In genomic region chr18:13465126-13465446, GRCh38 we compare ENCODE assay signal across 8 cellular contexts.
A peak's percentile ranks its signal among the peaks of the same experiment; 100 is the strongest.
DNase-seq lines count a peak whose midpoint lies in the region; ATAC-seq and TF ChIP-seq lines count a peak whose summit lies in the region.

No MANE protein-coding gene starts in this region.

- H3K4me1 ChIP-seq in BLaER1 (peaks cover 73% of the 10 kb centered on the region), esophagus muscularis mucosa (peaks cover 11 to 25% (median 15%) of the 10 kb centered on the region in 4 donors)

- 64% methylated on average over 4 of the region's 4 CpGs for WGBS in esophagus muscularis mucosa

- no peak overlapping the region for H3K27ac Mint-ChIP-seq in osteocyte (ENCODE audit: unreplicated experiment)

- H3K9ac ChIP-seq in BLaER1, result peak overlapping the region; percentile 70

- peaks cover 1% of the 10 kb centered on the region for H3K4me1 Mint-ChIP-seq in osteocyte (ENCODE audit: unreplicated experiment)

- intact Hi-C loops in esophagus muscularis mucosa (cut with DNase I), result no loop called here

- peaks cover 11% of the 10 kb centered on the region for H3K9me3 Mint-ChIP-seq in osteocyte (ENCODE audit: unreplicated experiment)

- no peak for TF ChIP-seq CTCF in esophagus muscularis mucosa (IDR thresholded peaks at IDR 0.05)
- no peak for TF ChIP-seq CTCF in osteocyte (IDR thresholded peaks at IDR 0.05)

- no peaks in the 10 kb centered on the region for H3K27me3 Mint-ChIP-seq in osteocyte (ENCODE audit: unreplicated experiment)

- H3K27me3 ChIP-seq in BLaER1 (no peaks in the 10 kb centered on the region), esophagus muscularis mucosa (no peaks in the 10 kb centered on the region)

- DNase-seq in esophagus muscularis mucosa (ENCODE audit: extremely low spot score), result no peak
- no peak for DNase-seq in NCI-H1417 treated with DMSO at 0.1 percent for 48 hours (lab: John Stamatoyannopoulos, UW)
- no peak for DNase-seq in DMS 273 treated with DMSO at 0.1 percent for 48 hours (lab: John Stamatoyannopoulos, UW)
- no peak for DNase-seq in osteocyte (ENCODE audit: extremely low spot score, unreplicated experiment)

- H3K27ac ChIP-seq in BLaER1 (peak overlapping the region; percentile 90), esophagus muscularis mucosa (replicated peaks in 1 of 4) (peak overlapping the region; percentile 3 to 32 (median 20))

- peak; percentile 21 for ATAC-seq in GM19043 (IDR thresholded peaks at IDR 0.05; ENCODE audit: low read depth, unreplicated experiment)
- peak; percentile 41 for ATAC-seq in HG03439 (IDR thresholded peaks at IDR 0.05; ENCODE audit: unreplicated experiment)
- no peak for ATAC-seq in SK-N-SH treated with all-trans-retinoic acid at 6 μM for 48 hours

- H3K4me3 ChIP-seq in BLaER1 (peak overlapping the region; percentile 57), esophagus muscularis mucosa (peak overlapping the region in 1 of 4 donors; percentile 37)

- no peak overlapping the region for H3K4me3 Mint-ChIP-seq in osteocyte (ENCODE audit: unreplicated experiment)

- no peaks in the 10 kb centered on the region for H4K20me1 ChIP-seq in BLaER1

- H3K9me3 ChIP-seq in BLaER1 (peaks cover 27% of the 10 kb centered on the region), esophagus muscularis mucosa (no peaks in the 10 kb centered on the region)

- H3K36me3 ChIP-seq in BLaER1, result peaks cover 21% of the 10 kb centered on the region
- no peaks in the 10 kb centered on the region for H3K36me3 ChIP-seq in esophagus muscularis mucosa

- H3K36me3 Mint-ChIP-seq in osteocyte (ENCODE audit: unreplicated experiment), result no peaks in the 10 kb centered on the region

- TF ChIP-seq POLR2A in esophagus muscularis mucosa (IDR thresholded peaks at IDR 0.05; ENCODE audit: low read depth), result no peak

- TF ChIP-seq EP300 in esophagus muscularis mucosa (IDR thresholded peaks at IDR 0.05), result no peak

- H3K4me2 ChIP-seq in BLaER1, result peak overlapping the region; percentile 90

TF ChIP-seq in SK-N-SH treated with all-trans-retinoic acid at 6 μM for 48 hours, 23 proteins besides CTCF, POLR2A, EP300 and RAD21:
- TF ChIP-seq CSDC2 (CRISPR knock-in tag; IDR thresholded peaks at IDR 0.05) (no peak), BACH2 (CRISPR knock-in tag; IDR thresholded peaks at IDR 0.05; ENCODE audit: borderline replicate concordance) (no peak), ZNF565 (CRISPR knock-in tag; conservative IDR thresholded peaks at IDR 0.05; ENCODE audit: low read depth) (no peak), ZFP3 (CRISPR knock-in tag; IDR thresholded peaks at IDR 0.05) (no peak), SNAI2 (CRISPR knock-in tag; IDR thresholded peaks at IDR 0.05) (no peak), ZNF70 (CRISPR knock-in tag; IDR thresholded peaks at IDR 0.05) (no peak), TOX (CRISPR knock-in tag; IDR thresholded peaks at IDR 0.05; ENCODE audit: borderline replicate concordance) (no peak)
- TF ChIP-seq, protein P1, sequence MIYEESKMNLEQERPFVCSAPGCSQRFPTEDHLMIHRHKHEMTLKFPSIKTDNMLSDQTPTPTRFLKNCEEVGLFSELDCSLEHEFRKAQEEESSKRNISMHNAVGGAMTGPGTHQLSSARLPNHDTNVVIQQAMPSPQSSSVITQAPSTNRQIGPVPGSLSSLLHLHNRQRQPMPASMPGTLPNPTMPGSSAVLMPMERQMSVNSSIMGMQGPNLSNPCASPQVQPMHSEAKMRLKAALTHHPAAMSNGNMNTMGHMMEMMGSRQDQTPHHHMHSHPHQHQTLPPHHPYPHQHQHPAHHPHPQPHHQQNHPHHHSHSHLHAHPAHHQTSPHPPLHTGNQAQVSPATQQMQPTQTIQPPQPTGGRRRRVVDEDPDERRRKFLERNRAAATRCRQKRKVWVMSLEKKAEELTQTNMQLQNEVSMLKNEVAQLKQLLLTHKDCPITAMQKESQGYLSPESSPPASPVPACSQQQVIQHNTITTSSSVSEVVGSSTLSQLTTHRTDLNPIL (CRISPR knock-in tag; IDR thresholded peaks at IDR 0.05; ENCODE audit: low read depth), result no peak
